ENCODE assay signal across 11 cellular contexts in the genomic region with DNA sequence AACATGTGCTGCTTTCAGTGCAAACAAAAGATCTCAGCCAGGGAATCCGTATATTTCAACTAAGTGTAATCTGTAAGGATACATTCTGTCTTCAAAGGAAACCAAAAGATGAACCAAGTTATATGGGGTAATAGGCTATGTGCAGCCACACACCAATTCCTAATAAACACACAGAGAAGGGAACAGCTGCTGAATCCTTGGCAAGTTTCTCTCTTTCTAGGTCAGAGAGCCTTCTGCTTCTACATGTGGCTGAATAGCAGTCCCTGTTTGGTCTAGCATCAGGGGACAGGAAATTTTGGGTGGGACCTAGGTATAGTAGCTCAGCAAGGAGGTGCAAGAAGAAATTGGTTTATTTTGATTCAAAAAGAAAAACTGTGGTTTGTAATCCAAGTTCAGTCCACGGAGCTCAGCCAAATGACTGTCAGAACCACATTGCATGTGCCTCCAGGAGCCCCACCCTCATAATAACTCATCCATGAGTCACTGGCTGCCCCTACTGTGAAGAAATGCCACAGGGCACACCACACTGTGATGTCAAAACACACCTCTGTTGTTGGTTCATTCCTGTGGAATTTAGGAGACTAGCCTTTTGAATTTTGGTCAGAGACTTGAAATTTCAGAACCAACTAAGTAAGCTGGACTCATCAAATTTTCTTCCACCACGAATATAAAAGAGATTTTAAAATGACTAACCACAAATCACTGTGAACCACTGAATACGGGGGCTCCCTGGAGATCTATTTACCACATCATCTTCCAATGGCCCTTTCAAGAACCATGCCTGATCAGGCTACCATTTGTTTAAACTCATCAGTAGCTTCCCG. TPM values are rescaled to one million over a fixed set of nuclear protein-coding genes. Genes with fewer than 3 reads are reported as not detected.
DNase-seq lines count a peak whose midpoint lies in the region; ATAC-seq and TF ChIP-seq lines count a peak whose summit lies in the region.
"Had no signal": no experiment of that assay in that cellular context is flagged by ENCODE, and none has a peak within 500 bp of the region (broad histone marks: within the 10 kb centered on the region; RNA-seq: fewer than 3 reads in every experiment).

No MANE protein-coding gene starts in this region.

- no peak overlapping the region for H3K4me3 Mint-ChIP-seq in activated T-helper 17 cell treated with anti-CD3 and anti-CD28 coated beads, Interleukin-2, amount 50 U/mL, for 72 hours
- H3K4me3 Mint-ChIP-seq: effector memory CD8-positive, alpha-beta T cell had no signal

- no peak for DNase-seq in Right ventricle myocardium inferior (ENCODE audit: missing footprints)
- DNase-seq in Right ventricle myocardium superior = no peak
- peak; percentile 61 for DNase-seq in iPS-NIHi7 (ENCODE audit: extremely low spot score)
- no peak for DNase-seq in upper lobe of right lung
- no peak for DNase-seq in NCI-H128 (lab: John Stamatoyannopoulos, UW; ENCODE audit: unreplicated experiment)
- DNase-seq: activated CD4-positive, alpha-beta T cell treated with anti-CD3 and anti-CD28 coated beads, Interleukin-2, amount 50 U/mL, for 48 hours; effector memory CD8-positive, alpha-beta T cell; MV-4-11 had no signal

- H3K36me3 Mint-ChIP-seq in activated T-helper 17 cell treated with anti-CD3 and anti-CD28 coated beads, Interleukin-2, amount 50 U/mL, for 72 hours (ENCODE audit: low read depth) = no peaks in the 10 kb centered on the region

- intact Hi-C loops in Right ventricle myocardium inferior (cut with DNase I) (no loop called here), Right ventricle myocardium superior (cut with DNase I) (loop anchor here (10.0 kb wide), 1 partner anchor 75 kb away; no protein-coding TSS in a partner anchor), upper lobe of right lung (cut with DNase I) (no loop called here)

- peaks cover 3% of the 10 kb centered on the region for H3K27me3 Mint-ChIP-seq in activated T-helper 17 cell treated with anti-CD3 and anti-CD28 coated beads, Interleukin-2, amount 50 U/mL, for 72 hours
- H3K27me3 Mint-ChIP-seq: effector memory CD8-positive, alpha-beta T cell had no signal

- no peak overlapping the region for H3K4me3 ChIP-seq in upper lobe of right lung

- no peaks in the 10 kb centered on the region for H3K27me3 ChIP-seq in upper lobe of right lung

- H3K27ac ChIP-seq in upper lobe of right lung = no peak overlapping the region

- H3K4me1 ChIP-seq in upper lobe of right lung = peaks cover 5% of the 10 kb centered on the region

- no peak for TF ChIP-seq CTCF in upper lobe of right lung (IDR thresholded peaks at IDR 0.05)

- H3K9me3 Mint-ChIP-seq in activated T-helper 17 cell treated with anti-CD3 and anti-CD28 coated beads, Interleukin-2, amount 50 U/mL, for 72 hours = no peaks in the 10 kb centered on the region

- no peak overlapping the region for H3K27ac Mint-ChIP-seq in activated T-helper 17 cell treated with anti-CD3 and anti-CD28 coated beads, Interleukin-2, amount 50 U/mL, for 72 hours
- H3K27ac Mint-ChIP-seq: effector memory CD8-positive, alpha-beta T cell had no signal

- ATAC-seq in Right ventricle myocardium inferior (peak; percentile 39), Right ventricle myocardium superior (ENCODE audit: poor library complexity) (no peak), upper lobe of right lung (peak; percentile 51), HG02973 (IDR thresholded peaks at IDR 0.05; ENCODE audit: unreplicated experiment) (no peak), HG03439 (IDR thresholded peaks at IDR 0.05; ENCODE audit: unreplicated experiment) (no peak)
- ATAC-seq in activated T-helper 17 cell treated with anti-CD3 and anti-CD28 coated beads, Interleukin-2, amount 50 U/mL, for 72 hours (replicated peaks) = peak; percentile 56
- ATAC-seq: effector memory CD8-positive, alpha-beta T cell had no signal

- no peaks in the 10 kb centered on the region for H3K4me1 Mint-ChIP-seq in activated T-helper 17 cell treated with anti-CD3 and anti-CD28 coated beads, Interleukin-2, amount 50 U/mL, for 72 hours

- no peaks in the 10 kb centered on the region for H3K9me3 ChIP-seq in upper lobe of right lung

- no peaks in the 10 kb centered on the region for H3K36me3 ChIP-seq in upper lobe of right lung

RNA-seq across cellular contexts. Expression of a gene that starts 21.1 kb away (rescaled TPM):
- total RNA-seq in Right ventricle myocardium inferior (6.9 TPM), Right ventricle myocardium superior (5.9 TPM), upper lobe of right lung (35.3 TPM)
- total RNA-seq in activated T-helper 17 cell treated with anti-CD3 and anti-CD28 coated beads, Interleukin-2, amount 50 U/mL, for 72 hours = not detected

Comparison
In these comparisons a context has a peak if more than half of its experiments do, and no peak if none do; other contexts are left out.
1. ATAC-seq: peak in Right ventricle myocardium inferior (single experiment), activated T-helper 17 cell treated with anti-CD3 and anti-CD28 coated beads, Interleukin-2, amount 50 U/mL, for 72 hours (single experiment) and upper lobe of right lung (single experiment); none in Right ventricle myocardium superior (single experiment), HG02973 (single experiment) and HG03439 (single experiment).